1 cellular context compared by ENCODE assay signal in the genomic region with DNA sequence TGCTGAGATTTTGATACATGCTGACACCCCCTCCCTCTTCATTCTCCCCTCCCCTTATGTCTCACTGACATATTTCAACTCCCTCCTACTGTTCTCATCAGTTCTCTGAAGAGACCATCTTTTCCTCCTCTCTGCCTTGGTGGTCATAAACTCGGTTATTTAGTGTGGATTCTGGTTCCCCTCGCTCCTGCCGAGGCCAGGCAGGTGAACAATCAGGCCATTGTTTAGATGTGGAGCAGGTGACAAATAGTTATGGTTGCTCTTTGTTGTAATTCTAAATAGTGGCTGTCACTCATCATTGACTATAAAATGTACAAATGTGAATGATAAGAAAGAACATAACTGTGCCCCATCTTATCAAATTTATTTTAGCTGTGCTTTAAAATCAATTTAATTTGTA.
TF ChIP-seq lines count a peak whose summit lies in the region.

No MANE protein-coding gene starts in this region.

TF ChIP-seq in H1, 55 proteins besides CTCF, POLR2A, EP300 and RAD21:
- no peak for TF ChIP-seq NANOG (IDR thresholded peaks at IDR 0.05; ENCODE audit: insufficient read depth, low read depth, low read length, poor library complexity, severe bottlenecking)
- no peak for TF ChIP-seq MAFK (IDR thresholded peaks at IDR 0.05; ENCODE audit: low read depth, low read length)
- TF ChIP-seq SRF (IDR thresholded peaks at IDR 0.05; ENCODE audit: low read depth, low read length): no peak
- TF ChIP-seq SP4 (IDR thresholded peaks at IDR 0.05; ENCODE audit: low read length): no peak
- TF ChIP-seq TBP (IDR thresholded peaks at IDR 0.05; ENCODE audit: low read depth, low read length): no peak
